Comparison of ENCODE assay signal across 16 cellular contexts in genomic region chr5:150162142-150162513, GRCh38. TPM values are rescaled to one million over a fixed set of nuclear protein-coding genes. Genes with fewer than 3 reads are reported as not detected.
A peak's percentile ranks its signal among the peaks of the same experiment; 100 is the strongest.
DNase-seq lines count a peak whose midpoint lies in the region; ATAC-seq and TF ChIP-seq lines count a peak whose summit lies in the region.
"Had no signal": no experiment of that assay in that cellular context is flagged by ENCODE, and none has a peak within 500 bp of the region (broad histone marks: within the 10 kb centered on the region; RNA-seq: fewer than 3 reads in every experiment).

No MANE protein-coding gene starts in this region.

- H3K27me3 ChIP-seq in Caco-2 (replicated peaks; ENCODE audit: control insufficient read depth, insufficient read depth, low read length) (no peaks in the 10 kb centered on the region), Loucy (ENCODE audit: insufficient read depth, low read length, poor library complexity, severe bottlenecking) (no peaks in the 10 kb centered on the region), gastroesophageal sphincter (peaks cover 10% of the 10 kb centered on the region), psoas muscle (ENCODE audit: insufficient read depth in 3 of 3, low read length in 2 of 3) (no peaks in the 10 kb centered on the region)

- peaks cover 15% of the 10 kb centered on the region for H3K36me3 Mint-ChIP-seq in Caco-2 (ENCODE audit: insufficient read depth, unreplicated experiment)
- H3K36me3 Mint-ChIP-seq: natural killer cell had no signal

- H3K9me3 ChIP-seq in Caco-2 (no peaks in the 10 kb centered on the region), Loucy (ENCODE audit: insufficient read depth, low read depth, low read length) (no peaks in the 10 kb centered on the region), gastroesophageal sphincter (no peaks in the 10 kb centered on the region), psoas muscle (no peaks in the 10 kb centered on the region)
- H3K9me3 ChIP-seq: lower lobe of right lung, SK-N-SH had no signal

- H3K4me2 ChIP-seq in Loucy (ENCODE audit: low read depth, low read length, poor library complexity, severe bottlenecking): peak overlapping the region; percentile 28
- H3K4me2 ChIP-seq: SK-N-SH had no signal

- no peaks in the 10 kb centered on the region for H4K20me1 ChIP-seq in Loucy (ENCODE audit: insufficient read depth, low read length, poor library complexity, severe bottlenecking)

- POLR2A ChIA-PET in Caco-2 (lab: Charles Lee): interaction anchor here (0.6 kb wide), 1 partner anchor 39 kb away, joined by 3 read pairs; no protein-coding TSS in a partner anchor

- peak overlapping the region; percentile 95 for H3K27ac Mint-ChIP-seq in Caco-2 (ENCODE audit: unreplicated experiment)
- H3K27ac Mint-ChIP-seq: activated CD4-positive, alpha-beta T cell treated with anti-CD3 and anti-CD28 coated beads for 36 hours; natural killer cell had no signal

- no peak for TF ChIP-seq CTCF in Caco-2 (IDR thresholded peaks at IDR 0.05; ENCODE audit: insufficient read depth in 1 of 2, low read depth in 1 of 2, low read length in 1 of 2, severe bottlenecking in 1 of 2, unreplicated experiment in 1 of 2)
- no peak for TF ChIP-seq CTCF in Loucy (conservative IDR thresholded peaks at IDR 0.05; ENCODE audit: low read length)
- no peak for TF ChIP-seq CTCF in gastroesophageal sphincter (IDR thresholded peaks at IDR 0.05)
- no peak for TF ChIP-seq CTCF in psoas muscle (IDR thresholded peaks at IDR 0.05)

- H3K36me3 ChIP-seq in Caco-2 (ENCODE audit: control insufficient read depth, insufficient read depth, low read length): no peaks in the 10 kb centered on the region
- H3K36me3 ChIP-seq in Loucy (ENCODE audit: insufficient read depth, low read length): no peaks in the 10 kb centered on the region
- H3K36me3 ChIP-seq in gastroesophageal sphincter: no peaks in the 10 kb centered on the region
- no peaks in the 10 kb centered on the region for H3K36me3 ChIP-seq in psoas muscle (ENCODE audit: insufficient read depth in 1 of 2, low read depth in 1 of 2)
- H3K36me3 ChIP-seq: lower lobe of right lung had no signal

- peak overlapping the region; percentile 23 for H3K4me3 Mint-ChIP-seq in Caco-2 (ENCODE audit: unreplicated experiment)
- H3K4me3 Mint-ChIP-seq: activated CD4-positive, alpha-beta T cell treated with anti-CD3 and anti-CD28 coated beads for 36 hours; natural killer cell had no signal

- no peak overlapping the region for H2AFZ ChIP-seq in Loucy (ENCODE audit: low read length)

- ATAC-seq in gastroesophageal sphincter (no peak), psoas muscle (no peak), HG03378 (IDR thresholded peaks at IDR 0.05; ENCODE audit: unreplicated experiment) (no peak)

- CTCF ChIA-PET in Caco-2 (lab: Charles Lee): interaction anchor here (0.6 to 1.3 kb wide), 13 partner anchors 11 to 107 kb away, joined by 3 to 14 read pairs (median 4); no protein-coding TSS in a partner anchor

- H3K27ac ChIP-seq in gastroesophageal sphincter (peak overlapping the region in 3 of 4 donors; percentile 30 to 90 (median 89)), psoas muscle (peak overlapping the region; percentile 55)

- peaks cover 48% of the 10 kb centered on the region for H3K4me1 Mint-ChIP-seq in Caco-2 (ENCODE audit: low read depth, unreplicated experiment)
- H3K4me1 Mint-ChIP-seq: activated CD4-positive, alpha-beta T cell treated with anti-CD3 and anti-CD28 coated beads for 36 hours had no signal

- no peak for TF ChIP-seq EP300 in gastroesophageal sphincter (IDR thresholded peaks at IDR 0.05)

- no TSS peak for BruUV-seq in Caco-2 (replicated peaks; lab: Mats Ljungman, UMichigan)

- no peaks in the 10 kb centered on the region for H3F3A ChIP-seq in Loucy (ENCODE audit: low read depth)

- intact Hi-C loops in Caco-2 (cut with micrococcal nuclease; ENCODE audit: unreplicated experiment): no loop called here
- intact Hi-C loops in psoas muscle (cut with DNase I): loop anchor here (5.0 to 10.0 kb wide), 2 partner anchors 190 to 193 kb away; partner anchors contain the start of gene TCOF1 (in 1 of the 2)

- H3K27me3 Mint-ChIP-seq in Caco-2 (ENCODE audit: insufficient read depth, unreplicated experiment): no peaks in the 10 kb centered on the region

- peaks cover 46% of the 10 kb centered on the region for H3K4me1 ChIP-seq in Caco-2
- peaks cover 33% of the 10 kb centered on the region for H3K4me1 ChIP-seq in Loucy (ENCODE audit: insufficient read depth, low read length, poor library complexity, severe bottlenecking)
- peaks cover 0 to 60% (median 28%) of the 10 kb centered on the region in 3 donors for H3K4me1 ChIP-seq in gastroesophageal sphincter
- H3K4me1 ChIP-seq in psoas muscle: peaks cover 18% of the 10 kb centered on the region

- no peaks in the 10 kb centered on the region for H3K9me2 ChIP-seq in Loucy (replicated peaks; ENCODE audit: low read depth, low read length)
- H3K9me2 ChIP-seq: SK-N-SH had no signal

- 88 to 92% methylated on average over 2 of the region's 3 CpGs for WGBS in gastroesophageal sphincter (ENCODE audit: low coverage in 1 of 2), 2 donors
- WGBS in psoas muscle, 3 donors: 90 to 99% (median 97%) methylated on average over 3 of the region's 3 CpGs

- DNase-seq in Caco-2 (peak; percentile 65 to 87), psoas muscle (no peak), GDM1 (lab: John Stamatoyannopoulos, UW) (no peak)
- no peak for DNase-seq in stimulated activated CD4-positive, alpha-beta T cell treated with anti-CD3 and anti-CD28 coated beads, Interleukin-15, amount 100 ng/mL, for 24 hours
- DNase-seq in NK-92 treated with Interleukin-12 subunit alpha and Interleukin-12 subunit beta, amount 100 ng/mL, for 24 hours (lab: John Stamatoyannopoulos, UW): no peak
- DNase-seq: NCI-H2107 had no signal

- H3K9me3 Mint-ChIP-seq in Caco-2 (ENCODE audit: unreplicated experiment): no peaks in the 10 kb centered on the region
- H3K9me3 Mint-ChIP-seq: natural killer cell had no signal

- no peak overlapping the region for H3K9ac ChIP-seq in Loucy (ENCODE audit: low read depth, low read length, poor library complexity, severe bottlenecking)
- H3K9ac ChIP-seq: SK-N-SH had no signal

- TF ChIP-seq POLR2A in gastroesophageal sphincter (IDR thresholded peaks at IDR 0.05): no peak

- H3K79me2 ChIP-seq in Loucy (ENCODE audit: insufficient read depth, low read length): no peaks in the 10 kb centered on the region

- H3K4me3 ChIP-seq in Caco-2 (ENCODE audit: low read depth, low read length): no peak overlapping the region
- peak overlapping the region; percentile 1 for H3K4me3 ChIP-seq in Loucy (ENCODE audit: low read length, poor library complexity, severe bottlenecking)
- no peak overlapping the region for H3K4me3 ChIP-seq in gastroesophageal sphincter
- no peak overlapping the region for H3K4me3 ChIP-seq in psoas muscle
- H3K4me3 ChIP-seq: lower lobe of right lung had no signal

RNA-seq across cellular contexts. Expression of gene CDX1, which starts 4.5 kb away (rescaled TPM):
- total RNA-seq in Caco-2 (2022) (0.29 and 0.65 TPM in 2 replicates), gastroesophageal sphincter (not detected), psoas muscle (not detected)
- polyA plus RNA-seq in psoas muscle: under 1 TPM in 2 of 3 donors, not detected in 1; 0.06 to 0.08 TPM
- total RNA-seq: activated CD4-positive, alpha-beta T cell treated with anti-CD3 and anti-CD28 coated beads for 36 hours; astrocyte; frontal cortex; lower lobe of right lung; natural killer cell; pulmonary artery endothelial cell had no signal

RNA-seq across cellular contexts. Expression of gene PDGFRB, which starts 6.5 kb away (rescaled TPM):
- total RNA-seq in Caco-2 (2022) (5.9 and 7.2 TPM in 2 replicates), gastroesophageal sphincter (100 to 1,000 TPM in 3 of 4 donors, 10 to 100 TPM in 1; 87.5 to 161 (median 113) TPM), psoas muscle (10 to 100 TPM; 34.0 to 56.0 (median 39.1) TPM)
- 10 to 100 TPM; 14.6 to 19.9 (median 19.2) TPM for polyA plus RNA-seq in psoas muscle
- total RNA-seq: activated CD4-positive, alpha-beta T cell treated with anti-CD3 and anti-CD28 coated beads for 36 hours had no signal

RNA-seq across cellular contexts. Expression of gene SLC6A7, which starts 27.7 kb away (rescaled TPM):
- not detected in 2 replicates for total RNA-seq in Caco-2 (2022)
- not detected for total RNA-seq in gastroesophageal sphincter
- total RNA-seq in psoas muscle: not detected
- not detected for polyA plus RNA-seq in psoas muscle
- total RNA-seq: activated CD4-positive, alpha-beta T cell treated with anti-CD3 and anti-CD28 coated beads for 36 hours; astrocyte; lower lobe of right lung; natural killer cell; pulmonary artery endothelial cell had no signal
- polyA plus RNA-seq: SK-N-SH had no signal

Comparison
In these comparisons a context has a peak if more than half of its experiments do, and no peak if none do; other contexts are left out.
1. DNase-seq: peak in Caco-2 (2 of 2); none in psoas muscle (0 of 2), GDM1 (single experiment), stimulated activated CD4-positive, alpha-beta T cell treated with anti-CD3 and anti-CD28 coated beads, Interleukin-15, amount 100 ng/mL, for 24 hours (single experiment) and NK-92 treated with Interleukin-12 subunit alpha and Interleukin-12 subunit beta, amount 100 ng/mL, for 24 hours (single experiment).